In the genomic region with DNA sequence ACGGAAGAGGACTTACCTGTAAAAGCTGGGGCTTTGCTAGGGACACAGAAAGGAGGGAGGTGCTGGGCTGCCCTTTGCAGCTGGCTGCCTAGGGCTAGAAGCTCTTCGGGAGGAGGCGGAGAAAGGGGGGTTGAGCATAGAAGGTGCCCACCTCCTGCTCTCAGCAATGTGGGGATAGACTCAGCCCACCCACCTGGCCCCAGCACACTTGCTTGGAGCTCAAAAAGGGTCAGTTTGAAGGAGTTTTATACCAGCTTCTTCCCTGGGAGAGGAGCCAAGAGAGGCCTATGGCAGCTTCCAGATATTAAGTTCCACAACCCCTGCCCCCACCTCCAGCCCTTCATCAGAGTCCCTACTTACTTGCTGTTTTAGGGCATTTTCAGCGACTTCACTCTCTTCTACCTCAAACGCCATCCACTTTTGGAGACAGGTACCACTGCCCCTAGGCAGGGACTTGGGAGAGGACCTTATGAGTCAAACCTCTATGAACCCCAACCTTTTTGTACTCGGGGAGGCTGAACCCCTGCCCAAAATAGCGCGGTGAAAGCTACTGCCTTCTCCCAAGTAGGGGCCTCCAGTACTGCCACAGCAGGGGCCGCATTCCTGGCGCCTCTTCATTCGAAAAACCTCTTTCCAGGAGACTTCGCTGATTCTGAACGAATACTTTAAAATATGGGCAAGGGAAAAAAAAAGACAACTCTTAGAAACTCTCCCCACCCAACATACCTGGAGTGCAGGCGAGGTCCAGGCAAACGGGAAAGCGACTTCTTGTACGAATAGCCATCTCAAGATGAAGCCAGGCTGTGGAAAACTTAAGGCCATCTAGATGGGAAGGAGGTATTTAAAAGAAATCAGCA, we compare ENCODE assay signal across 27 cellular contexts. TPM values are rescaled to one million over a fixed set of nuclear protein-coding genes. Genes with fewer than 3 reads are reported as not detected.
DNase-seq lines count a peak whose midpoint lies in the region; ATAC-seq and TF ChIP-seq lines count a peak whose summit lies in the region.
"Had no signal": no experiment of that assay in that cellular context is flagged by ENCODE, and none has a peak within 500 bp of the region (broad histone marks: within the 10 kb centered on the region; RNA-seq: fewer than 3 reads in every experiment).

No MANE protein-coding gene starts in this region.

- H3K36me3 ChIP-seq in SK-N-SH (replicated peaks in 1 of 2; ENCODE audit: control insufficient read depth in 1 of 2, insufficient read depth in 2 of 2, low read length in 1 of 2) (no peaks in the 10 kb centered on the region), mesendoderm (ENCODE audit: control insufficient read depth, insufficient read depth, low read length) (no peaks in the 10 kb centered on the region)
- H3K36me3 ChIP-seq: heart right ventricle had no signal

- no peak for TF ChIP-seq EP300 in SK-N-SH (IDR thresholded peaks at IDR 0.05; ENCODE audit: borderline replicate concordance in 1 of 2, low read depth in 1 of 2, low read length in 1 of 2)

- H3K9ac ChIP-seq in SK-N-SH (no peak overlapping the region), mesendoderm (ENCODE audit: low read length) (peak overlapping the region; percentile 95)
- H3K9ac ChIP-seq: GM23248 had no signal

- no peak overlapping the region for H4K5ac ChIP-seq in mesendoderm (ENCODE audit: low read length)

- H3K9me3 ChIP-seq in SK-N-SH = no peaks in the 10 kb centered on the region
- H3K9me3 ChIP-seq: heart right ventricle had no signal

- H3K27ac Mint-ChIP-seq in WTC11 = no peak overlapping the region
- peak overlapping the region; percentile 59 for H3K27ac Mint-ChIP-seq in stimulated activated naive B cell treated with anti-CD40 and anti-IgM and Interleukin-4, amounts not matched to agents 10 μg/mL and 1 μg/mL and 100 μg/mL, for 72 hours
- H3K27ac Mint-ChIP-seq: natural killer cell treated with Interleukin-12 subunit alpha and Interleukin-12 subunit beta and Interleukin-15 and Interleukin-18, amount 100 ng/mL, for 72 hours had no signal

- no peaks in the 10 kb centered on the region for H3K9me2 ChIP-seq in SK-N-SH

- H3K4ac ChIP-seq in mesendoderm (ENCODE audit: low read depth, low read length) = no peak overlapping the region

- H3K79me2 ChIP-seq in SK-N-SH (ENCODE audit: insufficient read depth) (no peaks in the 10 kb centered on the region), mesendoderm (ENCODE audit: control insufficient read depth, insufficient read depth, low read length) (peaks cover 59% of the 10 kb centered on the region)

- no peak for TF ChIP-seq CTCF in SK-N-SH (IDR thresholded peaks at IDR 0.05)
- no peak for TF ChIP-seq CTCF in WTC11 (IDR thresholded peaks at IDR 0.05)
- no peak for TF ChIP-seq CTCF in GM10248 (IDR thresholded peaks at IDR 0.05; ENCODE audit: control extremely low read depth, extremely low read depth, low read depth, missing control alignments)

- peak overlapping the region; percentile 33 for H2BK120ac ChIP-seq in mesendoderm (ENCODE audit: low read depth, low read length)

- no peak overlapping the region for H4K8ac ChIP-seq in mesendoderm (ENCODE audit: low read depth, low read length)

- H3K4me2 ChIP-seq in SK-N-SH (no peak overlapping the region), mesendoderm (ENCODE audit: low read length) (peak overlapping the region; percentile 88)

- DNase-seq in SK-N-SH = no peak
- DNase-seq in WTC11 (ENCODE audit: low spot score) = no peak
- peak; percentile 76 for DNase-seq in mesendoderm
- no peak for DNase-seq in stimulated activated naive B cell treated with anti-CD40 and anti-IgM and Interleukin-4, amounts not matched to agents 10 μg/mL and 1 μg/mL and 100 μg/mL, for 72 hours
- DNase-seq in DMS53 treated with DMSO at 0.1 percent for 48 hours (lab: John Stamatoyannopoulos, UW; ENCODE audit: unreplicated experiment) = no peak
- no peak for DNase-seq in NCI-H1092 (lab: John Stamatoyannopoulos, UW)
- DNase-seq in GM10248 (ENCODE audit: extremely low spot score) = no peak
- DNase-seq: activated CD4-positive, alpha-beta T cell treated with anti-CD3 and anti-CD28 coated beads, Interleukin-2, amount 50 U/mL, for 48 hours; activated CD8-positive, alpha-beta memory T cell treated with anti-CD3 and anti-CD28 coated beads, Interleukin-2, amount 50 U/mL, for 4 hours; AML-193; CD8-positive, alpha-beta T cell; DMS153; GM23248; heart right ventricle; Karpas-422; NCI-H146; SIG-M5 had no signal

- peaks cover 9% of the 10 kb centered on the region; the same call in 1 of the 2 replicates for H4K20me1 ChIP-seq in SK-N-SH (ENCODE audit: insufficient read depth)

- ATAC-seq in SK-N-SH treated with all-trans-retinoic acid at 6 μM for 48 hours (no peak), WTC11 (0 out of 2 replicates have a peak, but pooled peaks have one; percentile 4)
- ATAC-seq in stimulated activated naive B cell treated with anti-CD40 and anti-IgM and Interleukin-4, amounts not matched to agents 10 μg/mL and 1 μg/mL and 100 μg/mL, for 72 hours (replicated peaks) = no peak
- ATAC-seq: heart right ventricle; left lobe of liver; natural killer cell treated with Interleukin-12 subunit alpha and Interleukin-12 subunit beta and Interleukin-15 and Interleukin-18, amount 100 ng/mL, for 72 hours; Panc1 had no signal

- H3K4me1 ChIP-seq in SK-N-SH (ENCODE audit: control insufficient read depth in 1 of 2, insufficient read depth in 2 of 2, low read depth in 1 of 2, low read length in 1 of 2) = peaks cover 0 to 3% of the 10 kb centered on the region in 2 experiments; a peak in 1 of 4 replicates
- H3K4me1 ChIP-seq in mesendoderm (ENCODE audit: control insufficient read depth, low read depth, low read length) = peaks cover 15% of the 10 kb centered on the region

- peak overlapping the region; percentile 92 for H3K56ac ChIP-seq in mesendoderm (ENCODE audit: low read length)

- H3K27me3 Mint-ChIP-seq in WTC11 (ENCODE audit: low read depth) = peaks cover 100% of the 10 kb centered on the region
- H3K27me3 Mint-ChIP-seq in stimulated activated naive B cell treated with anti-CD40 and anti-IgM and Interleukin-4, amounts not matched to agents 10 μg/mL and 1 μg/mL and 100 μg/mL, for 72 hours = peaks cover 82 to 96% of the 10 kb centered on the region in 2 donors

- H3K23ac ChIP-seq in mesendoderm (ENCODE audit: low read length) = peak overlapping the region; percentile 87

- H3K9me3 Mint-ChIP-seq in WTC11 = no peaks in the 10 kb centered on the region
- H3K9me3 Mint-ChIP-seq in stimulated activated naive B cell treated with anti-CD40 and anti-IgM and Interleukin-4, amounts not matched to agents 10 μg/mL and 1 μg/mL and 100 μg/mL, for 72 hours = peaks cover 0 to 4% of the 10 kb centered on the region in 2 donors
- H3K9me3 Mint-ChIP-seq: CD8-positive, alpha-beta T cell; natural killer cell treated with Interleukin-12 subunit alpha and Interleukin-12 subunit beta and Interleukin-15 and Interleukin-18, amount 100 ng/mL, for 72 hours had no signal

- POLR2A ChIA-PET in SK-N-SH (lab: Yijun Ruan, JAX) = no interaction called here
- POLR2A ChIA-PET in WTC11 (lab: Charles Lee) = interaction anchor here (1.0 kb wide), 1 partner anchor 14 kb away, joined by 4 read pairs; no protein-coding TSS in a partner anchor
- POLR2A ChIA-PET in GM10248 (lab: Yijun Ruan, JAX) = no interaction called here

- no peak overlapping the region for H2BK15ac ChIP-seq in mesendoderm (replicated peaks; ENCODE audit: low read depth)

- no peak overlapping the region for H2AK5ac ChIP-seq in mesendoderm (ENCODE audit: low read length)

- H3K4me3 ChIP-seq in SK-N-SH (ENCODE audit: low read depth in 2 of 2, low read length in 1 of 2) (no peak overlapping the region), mesendoderm (ENCODE audit: low read length) (peak overlapping the region; percentile 54)

- CTCF ChIA-PET in SK-N-SH (lab: Yijun Ruan, JAX) (interaction anchor here (0.7 to 2.3 kb wide), 7 partner anchors 13 to 335 kb away, joined by 3 to 8 read pairs (median 4); no protein-coding TSS in a partner anchor), WTC11 (lab: Charles Lee) (interaction anchor here (0.8 to 3.8 kb wide), 9 partner anchors 28 to 365 kb away, joined by 3 to 19 read pairs (median 4); a partner anchor contains a TSS), GM10248 (lab: Yijun Ruan, JAX) (interaction anchor here (1.0 to 2.2 kb wide), 3 partner anchors 7 to 45 kb away, joined by 4 to 9 read pairs (median 4); no protein-coding TSS in a partner anchor)

- H2BK5ac ChIP-seq in mesendoderm (ENCODE audit: low read length) = peak overlapping the region; percentile 83

- peak overlapping the region; percentile 69 for H3K18ac ChIP-seq in mesendoderm (ENCODE audit: low read length)

- H3F3A ChIP-seq in SK-N-SH (replicated peaks; ENCODE audit: insufficient read depth) = peaks cover 4% of the 10 kb centered on the region

- TF ChIP-seq RAD21 in SK-N-SH (IDR thresholded peaks at IDR 0.05; ENCODE audit: low read length) = no peak

- H3K27me3 ChIP-seq in SK-N-SH (ENCODE audit: insufficient read depth) (peaks cover 100% of the 10 kb centered on the region), mesendoderm (ENCODE audit: insufficient read depth, low read length, poor library complexity) (no peaks in the 10 kb centered on the region)

- H3K4me1 Mint-ChIP-seq in WTC11 = peaks cover 52% of the 10 kb centered on the region
- peaks cover 21 to 45% of the 10 kb centered on the region in 2 donors for H3K4me1 Mint-ChIP-seq in stimulated activated naive B cell treated with anti-CD40 and anti-IgM and Interleukin-4, amounts not matched to agents 10 μg/mL and 1 μg/mL and 100 μg/mL, for 72 hours

- H3K27ac ChIP-seq in SK-N-SH (ENCODE audit: low read depth in 2 of 2, low read length in 1 of 2) = no peak overlapping the region
- H3K27ac ChIP-seq in mesendoderm (ENCODE audit: low read depth, low read length) = peak overlapping the region; percentile 82
- H3K27ac ChIP-seq: GM23248, heart right ventricle had no signal

- peaks cover 9% of the 10 kb centered on the region for H3K79me1 ChIP-seq in mesendoderm (ENCODE audit: low read length)

- H2AFZ ChIP-seq in SK-N-SH (ENCODE audit: low read depth) = no peak overlapping the region
- H2AFZ ChIP-seq: GM23248 had no signal

- 18% methylated on average over 17 of the region's 17 CpGs for WGBS in SK-N-SH (ENCODE audit: low lambda C conversion rate)
- no CpG with 5 or more reads among the region's 17 CpGs for WGBS in mesendoderm (ENCODE audit: extremely low coverage, insufficient coverage, low lambda C conversion rate)

- no peaks in the 10 kb centered on the region for H3K36me3 Mint-ChIP-seq in WTC11
- peaks cover 2 to 7% of the 10 kb centered on the region in 2 donors for H3K36me3 Mint-ChIP-seq in stimulated activated naive B cell treated with anti-CD40 and anti-IgM and Interleukin-4, amounts not matched to agents 10 μg/mL and 1 μg/mL and 100 μg/mL, for 72 hours
- H3K36me3 Mint-ChIP-seq: CD8-positive, alpha-beta T cell; natural killer cell treated with Interleukin-12 subunit alpha and Interleukin-12 subunit beta and Interleukin-15 and Interleukin-18, amount 100 ng/mL, for 72 hours had no signal

- peak overlapping the region; percentile 33; the same call in 1 of the 2 replicates for H3K4me3 Mint-ChIP-seq in WTC11
- H3K4me3 Mint-ChIP-seq in stimulated activated naive B cell treated with anti-CD40 and anti-IgM and Interleukin-4, amounts not matched to agents 10 μg/mL and 1 μg/mL and 100 μg/mL, for 72 hours = peak overlapping the region in 1 of 2 donors; percentile 44

RNA-seq across cellular contexts. Expression of a gene that starts 1.2 kb away (rescaled TPM):
- polyA plus RNA-seq in SK-N-SH (2012; rRNA removed) = not detected in 2 replicates
- polyA plus RNA-seq in SK-N-SH (2012; cell fraction: cytosol; rRNA removed) = not detected in 2 replicates
- 0.01 TPM in 1 of 2 replicates, not detected in the other for polyA plus RNA-seq in SK-N-SH (2012; cell fraction: nucleus; rRNA removed)
- not detected in 3 replicates for total RNA-seq in WTC11 (2021)
- 32.8 TPM for polyA plus RNA-seq in mesendoderm (2013, experiment 1 of 2)
- polyA plus RNA-seq in mesendoderm (2013, experiment 2 of 2) = 29.6 TPM
- total RNA-seq: cerebellum; epithelial cell of proximal tubule; fibroblast of villous mesenchyme; GM23248; heart right ventricle; HT1080; left lobe of liver; natural killer cell treated with Interleukin-12 subunit alpha and Interleukin-12 subunit beta and Interleukin-15 and Interleukin-18, amount 100 ng/mL, for 72 hours; posterior vena cava; subcutaneous adipose tissue had no signal
- polyA plus RNA-seq: GM23248, heart right ventricle had no signal

RNA-seq across cellular contexts. Expression of a gene that starts 41.5 kb away (rescaled TPM):
- not detected in 2 replicates for polyA plus RNA-seq in SK-N-SH (2012; rRNA removed)
- not detected in 2 replicates for polyA plus RNA-seq in SK-N-SH (2012; cell fraction: cytosol; rRNA removed)
- not detected in 2 replicates for polyA plus RNA-seq in SK-N-SH (2012; cell fraction: nucleus; rRNA removed)
- total RNA-seq in WTC11 (2021) = not detected in 3 replicates
- 0.04 TPM for polyA plus RNA-seq in mesendoderm (2013, experiment 1 of 2)
- polyA plus RNA-seq in mesendoderm (2013, experiment 2 of 2) = 0.06 TPM
- total RNA-seq: CD8-positive, alpha-beta T cell; cerebellum; epithelial cell of proximal tubule; heart right ventricle; natural killer cell treated with Interleukin-12 subunit alpha and Interleukin-12 subunit beta and Interleukin-15 and Interleukin-18, amount 100 ng/mL, for 72 hours had no signal
- polyA plus RNA-seq: heart right ventricle had no signal

RNA-seq across cellular contexts. Expression of a gene that starts 56.4 kb away (rescaled TPM):
- polyA plus RNA-seq in SK-N-SH (2012; rRNA removed) = not detected in 2 replicates
- not detected in 2 replicates for polyA plus RNA-seq in SK-N-SH (2012; cell fraction: cytosol; rRNA removed)
- polyA plus RNA-seq in SK-N-SH (2012; cell fraction: nucleus; rRNA removed) = not detected in 2 replicates
- not detected in 3 replicates for total RNA-seq in WTC11 (2021)
- not detected for polyA plus RNA-seq in mesendoderm (2013, experiment 1 of 2)
- not detected for polyA plus RNA-seq in mesendoderm (2013, experiment 2 of 2)
- total RNA-seq: CD8-positive, alpha-beta T cell; cerebellum; heart right ventricle; HT1080; left lobe of liver had no signal
- polyA plus RNA-seq: heart right ventricle had no signal
